1 cellular context compared by ENCODE assay signal in genomic region chr11:63573881-63574855, GRCh38.
TF ChIP-seq lines count a peak whose summit lies in the region.

No MANE protein-coding gene starts in this region.

TF ChIP-seq in K562, 482 proteins besides CTCF, POLR2A, EP300 and RAD21 (continued from another document and continues in another):
- TF ChIP-seq, protein P1, sequence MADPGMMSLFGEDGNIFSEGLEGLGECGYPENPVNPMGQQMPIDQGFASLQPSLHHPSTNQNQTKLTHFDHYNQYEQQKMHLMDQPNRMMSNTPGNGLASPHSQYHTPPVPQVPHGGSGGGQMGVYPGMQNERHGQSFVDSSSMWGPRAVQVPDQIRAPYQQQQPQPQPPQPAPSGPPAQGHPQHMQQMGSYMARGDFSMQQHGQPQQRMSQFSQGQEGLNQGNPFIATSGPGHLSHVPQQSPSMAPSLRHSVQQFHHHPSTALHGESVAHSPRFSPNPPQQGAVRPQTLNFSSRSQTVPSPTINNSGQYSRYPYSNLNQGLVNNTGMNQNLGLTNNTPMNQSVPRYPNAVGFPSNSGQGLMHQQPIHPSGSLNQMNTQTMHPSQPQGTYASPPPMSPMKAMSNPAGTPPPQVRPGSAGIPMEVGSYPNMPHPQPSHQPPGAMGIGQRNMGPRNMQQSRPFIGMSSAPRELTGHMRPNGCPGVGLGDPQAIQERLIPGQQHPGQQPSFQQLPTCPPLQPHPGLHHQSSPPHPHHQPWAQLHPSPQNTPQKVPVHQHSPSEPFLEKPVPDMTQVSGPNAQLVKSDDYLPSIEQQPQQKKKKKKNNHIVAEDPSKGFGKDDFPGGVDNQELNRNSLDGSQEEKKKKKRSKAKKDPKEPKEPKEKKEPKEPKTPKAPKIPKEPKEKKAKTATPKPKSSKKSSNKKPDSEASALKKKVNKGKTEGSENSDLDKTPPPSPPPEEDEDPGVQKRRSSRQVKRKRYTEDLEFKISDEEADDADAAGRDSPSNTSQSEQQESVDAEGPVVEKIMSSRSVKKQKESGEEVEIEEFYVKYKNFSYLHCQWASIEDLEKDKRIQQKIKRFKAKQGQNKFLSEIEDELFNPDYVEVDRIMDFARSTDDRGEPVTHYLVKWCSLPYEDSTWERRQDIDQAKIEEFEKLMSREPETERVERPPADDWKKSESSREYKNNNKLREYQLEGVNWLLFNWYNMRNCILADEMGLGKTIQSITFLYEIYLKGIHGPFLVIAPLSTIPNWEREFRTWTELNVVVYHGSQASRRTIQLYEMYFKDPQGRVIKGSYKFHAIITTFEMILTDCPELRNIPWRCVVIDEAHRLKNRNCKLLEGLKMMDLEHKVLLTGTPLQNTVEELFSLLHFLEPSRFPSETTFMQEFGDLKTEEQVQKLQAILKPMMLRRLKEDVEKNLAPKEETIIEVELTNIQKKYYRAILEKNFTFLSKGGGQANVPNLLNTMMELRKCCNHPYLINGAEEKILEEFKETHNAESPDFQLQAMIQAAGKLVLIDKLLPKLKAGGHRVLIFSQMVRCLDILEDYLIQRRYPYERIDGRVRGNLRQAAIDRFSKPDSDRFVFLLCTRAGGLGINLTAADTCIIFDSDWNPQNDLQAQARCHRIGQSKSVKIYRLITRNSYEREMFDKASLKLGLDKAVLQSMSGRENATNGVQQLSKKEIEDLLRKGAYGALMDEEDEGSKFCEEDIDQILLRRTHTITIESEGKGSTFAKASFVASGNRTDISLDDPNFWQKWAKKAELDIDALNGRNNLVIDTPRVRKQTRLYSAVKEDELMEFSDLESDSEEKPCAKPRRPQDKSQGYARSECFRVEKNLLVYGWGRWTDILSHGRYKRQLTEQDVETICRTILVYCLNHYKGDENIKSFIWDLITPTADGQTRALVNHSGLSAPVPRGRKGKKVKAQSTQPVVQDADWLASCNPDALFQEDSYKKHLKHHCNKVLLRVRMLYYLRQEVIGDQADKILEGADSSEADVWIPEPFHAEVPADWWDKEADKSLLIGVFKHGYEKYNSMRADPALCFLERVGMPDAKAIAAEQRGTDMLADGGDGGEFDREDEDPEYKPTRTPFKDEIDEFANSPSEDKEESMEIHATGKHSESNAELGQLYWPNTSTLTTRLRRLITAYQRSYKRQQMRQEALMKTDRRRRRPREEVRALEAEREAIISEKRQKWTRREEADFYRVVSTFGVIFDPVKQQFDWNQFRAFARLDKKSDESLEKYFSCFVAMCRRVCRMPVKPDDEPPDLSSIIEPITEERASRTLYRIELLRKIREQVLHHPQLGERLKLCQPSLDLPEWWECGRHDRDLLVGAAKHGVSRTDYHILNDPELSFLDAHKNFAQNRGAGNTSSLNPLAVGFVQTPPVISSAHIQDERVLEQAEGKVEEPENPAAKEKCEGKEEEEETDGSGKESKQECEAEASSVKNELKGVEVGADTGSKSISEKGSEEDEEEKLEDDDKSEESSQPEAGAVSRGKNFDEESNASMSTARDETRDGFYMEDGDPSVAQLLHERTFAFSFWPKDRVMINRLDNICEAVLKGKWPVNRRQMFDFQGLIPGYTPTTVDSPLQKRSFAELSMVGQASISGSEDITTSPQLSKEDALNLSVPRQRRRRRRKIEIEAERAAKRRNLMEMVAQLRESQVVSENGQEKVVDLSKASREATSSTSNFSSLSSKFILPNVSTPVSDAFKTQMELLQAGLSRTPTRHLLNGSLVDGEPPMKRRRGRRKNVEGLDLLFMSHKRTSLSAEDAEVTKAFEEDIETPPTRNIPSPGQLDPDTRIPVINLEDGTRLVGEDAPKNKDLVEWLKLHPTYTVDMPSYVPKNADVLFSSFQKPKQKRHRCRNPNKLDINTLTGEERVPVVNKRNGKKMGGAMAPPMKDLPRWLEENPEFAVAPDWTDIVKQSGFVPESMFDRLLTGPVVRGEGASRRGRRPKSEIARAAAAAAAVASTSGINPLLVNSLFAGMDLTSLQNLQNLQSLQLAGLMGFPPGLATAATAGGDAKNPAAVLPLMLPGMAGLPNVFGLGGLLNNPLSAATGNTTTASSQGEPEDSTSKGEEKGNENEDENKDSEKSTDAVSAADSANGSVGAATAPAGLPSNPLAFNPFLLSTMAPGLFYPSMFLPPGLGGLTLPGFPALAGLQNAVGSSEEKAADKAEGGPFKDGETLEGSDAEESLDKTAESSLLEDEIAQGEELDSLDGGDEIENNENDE (IDR thresholded peaks at IDR 0.05; ENCODE audit: low read depth, low read length): no peak
- no peak for TF ChIP-seq ZNF23 (CRISPR knock-in tag; IDR thresholded peaks at IDR 0.05)
- peak; percentile 79 for TF ChIP-seq TAF9B (IDR thresholded peaks at IDR 0.05; ENCODE audit: partially characterized antibody)
- peak; percentile 97 for TF ChIP-seq FOXK2 (conservative IDR thresholded peaks at IDR 0.05 in 1 of 2, IDR thresholded peaks at IDR 0.05 in 1 of 2; ENCODE audit: low read depth in 2 of 2)
- TF ChIP-seq ZNF583 (CRISPR knock-in tag; IDR thresholded peaks at IDR 0.05): no peak
- TF ChIP-seq KAT2B (IDR thresholded peaks at IDR 0.05; ENCODE audit: low read depth, low read length): no peak
- TF ChIP-seq PML (IDR thresholded peaks at IDR 0.05; ENCODE audit: low read length): peak; percentile 16; the same call in 1 of the 2 replicates
- no peak for TF ChIP-seq POLR2AphosphoS2 (IDR thresholded peaks at IDR 0.05; ENCODE audit: low read length)
- no peak for TF ChIP-seq HDAC3 (IDR thresholded peaks at IDR 0.05; ENCODE audit: borderline replicate concordance, partially characterized antibody)
- TF ChIP-seq ARID3A (IDR thresholded peaks at IDR 0.05; ENCODE audit: borderline replicate concordance, low read depth, low read length): no peak
- TF ChIP-seq ZNF780A (CRISPR knock-in tag; IDR thresholded peaks at IDR 0.05): no peak
- TF ChIP-seq NCOA1 (IDR thresholded peaks at IDR 0.05; ENCODE audit: low read depth): no peak; the same call in none of the 2 replicates
- TF ChIP-seq BDP1 (IDR thresholded peaks at IDR 0.05; ENCODE audit: insufficient read depth, insufficient read length): no peak
- no peak for TF ChIP-seq ZNF445 (CRISPR knock-in tag; IDR thresholded peaks at IDR 0.05; ENCODE audit: low read depth)
- TF ChIP-seq RAD51 (IDR thresholded peaks at IDR 0.05; ENCODE audit: borderline replicate concordance, low read depth): peak; percentile 90
- TF ChIP-seq SP2 (IDR thresholded peaks at IDR 0.05; ENCODE audit: extremely low read depth, low read depth, low read length, poor library complexity, severe bottlenecking): no peak
- TF ChIP-seq, protein P2, sequence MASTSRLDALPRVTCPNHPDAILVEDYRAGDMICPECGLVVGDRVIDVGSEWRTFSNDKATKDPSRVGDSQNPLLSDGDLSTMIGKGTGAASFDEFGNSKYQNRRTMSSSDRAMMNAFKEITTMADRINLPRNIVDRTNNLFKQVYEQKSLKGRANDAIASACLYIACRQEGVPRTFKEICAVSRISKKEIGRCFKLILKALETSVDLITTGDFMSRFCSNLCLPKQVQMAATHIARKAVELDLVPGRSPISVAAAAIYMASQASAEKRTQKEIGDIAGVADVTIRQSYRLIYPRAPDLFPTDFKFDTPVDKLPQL (IDR thresholded peaks at IDR 0.05; ENCODE audit: extremely low read depth, insufficient read length): no peak
- TF ChIP-seq ATF4 (CRISPR knock-in tag; IDR thresholded peaks at IDR 0.05): no peak
- TF ChIP-seq, protein P3, sequence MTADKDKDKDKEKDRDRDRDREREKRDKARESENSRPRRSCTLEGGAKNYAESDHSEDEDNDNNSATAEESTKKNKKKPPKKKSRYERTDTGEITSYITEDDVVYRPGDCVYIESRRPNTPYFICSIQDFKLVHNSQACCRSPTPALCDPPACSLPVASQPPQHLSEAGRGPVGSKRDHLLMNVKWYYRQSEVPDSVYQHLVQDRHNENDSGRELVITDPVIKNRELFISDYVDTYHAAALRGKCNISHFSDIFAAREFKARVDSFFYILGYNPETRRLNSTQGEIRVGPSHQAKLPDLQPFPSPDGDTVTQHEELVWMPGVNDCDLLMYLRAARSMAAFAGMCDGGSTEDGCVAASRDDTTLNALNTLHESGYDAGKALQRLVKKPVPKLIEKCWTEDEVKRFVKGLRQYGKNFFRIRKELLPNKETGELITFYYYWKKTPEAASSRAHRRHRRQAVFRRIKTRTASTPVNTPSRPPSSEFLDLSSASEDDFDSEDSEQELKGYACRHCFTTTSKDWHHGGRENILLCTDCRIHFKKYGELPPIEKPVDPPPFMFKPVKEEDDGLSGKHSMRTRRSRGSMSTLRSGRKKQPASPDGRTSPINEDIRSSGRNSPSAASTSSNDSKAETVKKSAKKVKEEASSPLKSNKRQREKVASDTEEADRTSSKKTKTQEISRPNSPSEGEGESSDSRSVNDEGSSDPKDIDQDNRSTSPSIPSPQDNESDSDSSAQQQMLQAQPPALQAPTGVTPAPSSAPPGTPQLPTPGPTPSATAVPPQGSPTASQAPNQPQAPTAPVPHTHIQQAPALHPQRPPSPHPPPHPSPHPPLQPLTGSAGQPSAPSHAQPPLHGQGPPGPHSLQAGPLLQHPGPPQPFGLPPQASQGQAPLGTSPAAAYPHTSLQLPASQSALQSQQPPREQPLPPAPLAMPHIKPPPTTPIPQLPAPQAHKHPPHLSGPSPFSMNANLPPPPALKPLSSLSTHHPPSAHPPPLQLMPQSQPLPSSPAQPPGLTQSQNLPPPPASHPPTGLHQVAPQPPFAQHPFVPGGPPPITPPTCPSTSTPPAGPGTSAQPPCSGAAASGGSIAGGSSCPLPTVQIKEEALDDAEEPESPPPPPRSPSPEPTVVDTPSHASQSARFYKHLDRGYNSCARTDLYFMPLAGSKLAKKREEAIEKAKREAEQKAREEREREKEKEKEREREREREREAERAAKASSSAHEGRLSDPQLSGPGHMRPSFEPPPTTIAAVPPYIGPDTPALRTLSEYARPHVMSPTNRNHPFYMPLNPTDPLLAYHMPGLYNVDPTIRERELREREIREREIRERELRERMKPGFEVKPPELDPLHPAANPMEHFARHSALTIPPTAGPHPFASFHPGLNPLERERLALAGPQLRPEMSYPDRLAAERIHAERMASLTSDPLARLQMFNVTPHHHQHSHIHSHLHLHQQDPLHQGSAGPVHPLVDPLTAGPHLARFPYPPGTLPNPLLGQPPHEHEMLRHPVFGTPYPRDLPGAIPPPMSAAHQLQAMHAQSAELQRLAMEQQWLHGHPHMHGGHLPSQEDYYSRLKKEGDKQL (CRISPR knock-in tag; IDR thresholded peaks at IDR 0.05; ENCODE audit: borderline replicate concordance): no peak
- TF ChIP-seq PHF21A (IDR thresholded peaks at IDR 0.05; ENCODE audit: borderline replicate concordance, low read depth): no peak
- no peak for TF ChIP-seq POU5F1 (IDR thresholded peaks at IDR 0.05; ENCODE audit: borderline replicate concordance, low read depth, low read length, partially characterized antibody)
- peak; percentile 2; the same call in 1 of the 2 replicates for TF ChIP-seq TARDBP (IDR thresholded peaks at IDR 0.05)
- no peak for TF ChIP-seq CEBPB (tag; IDR thresholded peaks at IDR 0.05)
- TF ChIP-seq TAF15 (IDR thresholded peaks at IDR 0.05; ENCODE audit: low read depth, low read length): no peak
- no peak for TF ChIP-seq ETS1 (conservative IDR thresholded peaks at IDR 0.05; ENCODE audit: control insufficient read depth, low read depth, low read length)
- TF ChIP-seq, protein P4, sequence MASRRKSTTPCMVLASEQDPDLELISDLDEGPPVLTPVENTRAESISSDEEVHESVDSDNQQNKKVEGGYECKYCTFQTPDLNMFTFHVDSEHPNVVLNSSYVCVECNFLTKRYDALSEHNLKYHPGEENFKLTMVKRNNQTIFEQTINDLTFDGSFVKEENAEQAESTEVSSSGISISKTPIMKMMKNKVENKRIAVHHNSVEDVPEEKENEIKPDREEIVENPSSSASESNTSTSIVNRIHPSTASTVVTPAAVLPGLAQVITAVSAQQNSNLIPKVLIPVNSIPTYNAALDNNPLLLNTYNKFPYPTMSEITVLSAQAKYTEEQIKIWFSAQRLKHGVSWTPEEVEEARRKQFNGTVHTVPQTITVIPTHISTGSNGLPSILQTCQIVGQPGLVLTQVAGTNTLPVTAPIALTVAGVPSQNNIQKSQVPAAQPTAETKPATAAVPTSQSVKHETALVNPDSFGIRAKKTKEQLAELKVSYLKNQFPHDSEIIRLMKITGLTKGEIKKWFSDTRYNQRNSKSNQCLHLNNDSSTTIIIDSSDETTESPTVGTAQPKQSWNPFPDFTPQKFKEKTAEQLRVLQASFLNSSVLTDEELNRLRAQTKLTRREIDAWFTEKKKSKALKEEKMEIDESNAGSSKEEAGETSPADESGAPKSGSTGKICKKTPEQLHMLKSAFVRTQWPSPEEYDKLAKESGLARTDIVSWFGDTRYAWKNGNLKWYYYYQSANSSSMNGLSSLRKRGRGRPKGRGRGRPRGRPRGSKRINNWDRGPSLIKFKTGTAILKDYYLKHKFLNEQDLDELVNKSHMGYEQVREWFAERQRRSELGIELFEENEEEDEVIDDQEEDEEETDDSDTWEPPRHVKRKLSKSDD (conservative IDR thresholded peaks at IDR 0.05; ENCODE audit: low read length): 0 out of 2 replicates have a peak, but pooled peaks have one; percentile 44
- TF ChIP-seq ZNF274 (IDR thresholded peaks at IDR 0.05; ENCODE audit: borderline replicate concordance, low read depth, low read length): no peak
